ENCODE assay signal across 29 cellular contexts in genomic region chr12:57607958-57608663, GRCh38. TPM values are rescaled to one million over a fixed set of nuclear protein-coding genes. Genes with fewer than 3 reads are reported as not detected.
DNase-seq lines count a peak whose midpoint lies in the region; ATAC-seq and TF ChIP-seq lines count a peak whose summit lies in the region.
"Had no signal": no experiment of that assay in that cellular context is flagged by ENCODE, and none has a peak within 500 bp of the region (broad histone marks: within the 10 kb centered on the region; RNA-seq: fewer than 3 reads in every experiment).

No MANE protein-coding gene starts in this region.

- peak overlapping the region; percentile 4 for H3K4me3 Mint-ChIP-seq in CD4-positive, alpha-beta T cell
- H3K4me3 Mint-ChIP-seq: activated CD8-positive, alpha-beta memory T cell treated with anti-CD3 and anti-CD28 coated beads, Interleukin-2, amount 10 ng/mL, durations not matched to agents 7 days and 5 days; activated T-cell treated with anti-CD3 and anti-CD28 coated beads, Interleukin-2, amount 50 U/mL, for 4 hours; CD14-positive monocyte; T-helper 17 cell had no signal

- WGBS in gastroesophageal sphincter (ENCODE audit: low coverage in 1 of 2), 2 donors, result 14 to 38% methylated on average over 2 to 4 of the region's 12 CpGs

- DNase-seq in CD4-positive, alpha-beta T cell, result no peak
- DNase-seq in NCI-H82 (lab: John Stamatoyannopoulos, UW), result peak; percentile 87
- DNase-seq in cardiac septum (ENCODE audit: low spot score), result no peak
- DNase-seq: activated CD4-positive, alpha-beta T cell treated with anti-CD3 and anti-CD28 coated beads, Interleukin-2, amount 50 U/mL, for 4 hours; activated CD8-positive, alpha-beta memory T cell treated with anti-CD3 and anti-CD28 coated beads, Interleukin-2, amount 10 ng/mL, durations not matched to agents 7 days and 5 days; activated gamma-delta T cell; activated T-cell treated with anti-CD3 and anti-CD28 coated beads, Interleukin-2, amount 50 U/mL, for 4 hours; body of pancreas; DND-41; GOT3; NCI-H1105; NCI-H1930; NCI-H526 treated with DMSO at 0.1 percent for 48 hours; right lobe of liver; Right ventricle myocardium superior; stimulated activated CD4-positive, alpha-beta T cell treated with anti-CD3 and anti-CD28 coated beads, Interleukin-12 subunit alpha, Interleukin-12 subunit beta, amount 100 ng/mL, for 4 hours; stimulated activated CD4-positive, alpha-beta T cell treated with anti-CD3 and anti-CD28 coated beads, Interleukin-4, amount 100 ng/mL, for 1 hour; T-helper 17 cell had no signal

- no peaks in the 10 kb centered on the region for H3K9me3 Mint-ChIP-seq in CD4-positive, alpha-beta T cell
- H3K9me3 Mint-ChIP-seq: activated T-cell treated with anti-CD3 and anti-CD28 coated beads, Interleukin-2, amount 50 U/mL, for 4 hours had no signal

- H3K4me1 Mint-ChIP-seq in CD4-positive, alpha-beta T cell (ENCODE audit: low read depth), result peaks cover 43% of the 10 kb centered on the region

- no peak overlapping the region for H3K9ac ChIP-seq in skeletal muscle tissue (ENCODE audit: low read depth in 1 of 3, low read length in 3 of 3)

- TF ChIP-seq CTCF in CD4-positive, alpha-beta T cell (IDR thresholded peaks at IDR 0.05), result no peak
- no peak for TF ChIP-seq CTCF in gastroesophageal sphincter (IDR thresholded peaks at IDR 0.05)

- intact Hi-C loops in CD4-positive, alpha-beta T cell (cut with DNase I, micrococcal nuclease), result no loop called here
- intact Hi-C loops in cardiac septum (cut with DNase I), result no loop called here

- H3K36me3 Mint-ChIP-seq in CD4-positive, alpha-beta T cell (ENCODE audit: low read depth), result peaks cover 13% of the 10 kb centered on the region

- peaks cover 14% of the 10 kb centered on the region for H3K27me3 ChIP-seq in CD4-positive, alpha-beta T cell (ENCODE audit: control insufficient read depth, insufficient read depth, low read length)
- H3K27me3 ChIP-seq in gastroesophageal sphincter, result peaks cover 10% of the 10 kb centered on the region
- peaks cover 28 to 51% (median 51%) of the 10 kb centered on the region in 3 donors for H3K27me3 ChIP-seq in skeletal muscle tissue (ENCODE audit: control insufficient read depth in 3 of 3, insufficient read depth in 3 of 3, low read length in 3 of 3)
- H3K27me3 ChIP-seq: body of pancreas, tibial nerve had no signal

- TF ChIP-seq POLR2A in gastroesophageal sphincter (IDR thresholded peaks at IDR 0.05), result no peak

- no peak for TF ChIP-seq EP300 in gastroesophageal sphincter (IDR thresholded peaks at IDR 0.05)

- POLR2A ChIA-PET in CD4-positive, alpha-beta T cell (lab: Charles Lee), result no interaction called here

- ATAC-seq in CD4-positive, alpha-beta T cell (ENCODE audit: poor library complexity), result no peak
- ATAC-seq in gastroesophageal sphincter, result no peak
- no peak for ATAC-seq in GM19035 (IDR thresholded peaks at IDR 0.05; ENCODE audit: unreplicated experiment)
- no peak for ATAC-seq in GM21619 (IDR thresholded peaks at IDR 0.05; ENCODE audit: unreplicated experiment)
- ATAC-seq: activated CD4-positive, CD25-positive, alpha-beta regulatory T cell treated with anti-CD3 and anti-CD28 coated beads, Interleukin-2, amount 50 U/mL, for 24 hours; activated CD8-positive, alpha-beta memory T cell treated with anti-CD3 and anti-CD28 coated beads, Interleukin-2, amount 10 ng/mL, durations not matched to agents 7 days and 5 days; activated T-cell treated with anti-CD3 and anti-CD28 coated beads, Interleukin-2, amount 50 U/mL, for 4 hours; body of pancreas; right lobe of liver; T-helper 17 cell had no signal

- H3K27ac ChIP-seq in CD4-positive, alpha-beta T cell (ENCODE audit: low read depth, low read length), result no peak overlapping the region
- peak overlapping the region; percentile 91 to 99 (median 97) for H3K27ac ChIP-seq in gastroesophageal sphincter
- H3K27ac ChIP-seq in skeletal muscle tissue (ENCODE audit: low read depth, low read length), result peak overlapping the region; percentile 40
- H3K27ac ChIP-seq: body of pancreas, neutrophil, right lobe of liver had no signal

- no peaks in the 10 kb centered on the region for H3K9me3 ChIP-seq in CD4-positive, alpha-beta T cell (ENCODE audit: control insufficient read depth, low read length)
- no peaks in the 10 kb centered on the region for H3K9me3 ChIP-seq in gastroesophageal sphincter
- no peaks in the 10 kb centered on the region for H3K9me3 ChIP-seq in skeletal muscle tissue (ENCODE audit: control insufficient read depth in 3 of 3, low read length in 3 of 3)
- H3K9me3 ChIP-seq: body of pancreas, neutrophil, right lobe of liver, tibial nerve had no signal

- no peak overlapping the region for H3K27ac Mint-ChIP-seq in CD4-positive, alpha-beta T cell
- H3K27ac Mint-ChIP-seq: activated CD8-positive, alpha-beta memory T cell treated with anti-CD3 and anti-CD28 coated beads, Interleukin-2, amount 10 ng/mL, durations not matched to agents 7 days and 5 days; CD14-positive monocyte; T-helper 17 cell had no signal

- CTCF ChIA-PET in CD4-positive, alpha-beta T cell (lab: Charles Lee), result interaction anchor here (0.9 to 3.9 kb wide), 3 partner anchors 12 to 25 kb away, joined by 3 to 15 read pairs (median 6); partner anchors contain the start of gene B4GALNT1

- H3K27me3 Mint-ChIP-seq in CD4-positive, alpha-beta T cell, result peaks cover 20% of the 10 kb centered on the region

- H3K36me3 ChIP-seq in gastroesophageal sphincter (peaks cover 0 to 30% of the 10 kb centered on the region in 2 donors), skeletal muscle tissue (ENCODE audit: control insufficient read depth in 3 of 3, insufficient read depth in 3 of 3, low read length in 3 of 3) (peaks cover 0 to 3% (median 0%) of the 10 kb centered on the region in 3 donors)
- H3K36me3 ChIP-seq: neutrophil, right lobe of liver had no signal

- H3K4me1 ChIP-seq in gastroesophageal sphincter (peaks cover 0 to 95% (median 26%) of the 10 kb centered on the region in 3 donors), skeletal muscle tissue (ENCODE audit: control insufficient read depth in 3 of 3, insufficient read depth in 3 of 3, low read length in 3 of 3) (peaks cover 26 to 30% (median 26%) of the 10 kb centered on the region in 3 donors)

- H3K4me3 ChIP-seq in gastroesophageal sphincter (no peak overlapping the region), skeletal muscle tissue (ENCODE audit: low read length in 3 of 3) (no peak overlapping the region)
- H3K4me3 ChIP-seq: body of pancreas, right lobe of liver had no signal

RNA-seq across cellular contexts. Expression of gene ARHGEF25, which starts 3.1 kb away (rescaled TPM):
- under 1 TPM; 0.25 to 0.27 TPM for total RNA-seq in CD4-positive, alpha-beta T cell
- total RNA-seq in gastroesophageal sphincter, result 100 to 1,000 TPM; 116 to 140 (median 128) TPM
- 23.0 TPM for total RNA-seq in skeletal muscle tissue
- total RNA-seq in cardiac septum, result 15.0 TPM

RNA-seq across cellular contexts. Expression of gene DTX3, which starts 3.5 kb away (rescaled TPM):
- total RNA-seq in CD4-positive, alpha-beta T cell, result 10 to 100 TPM; 28.6 to 29.4 TPM
- 10 to 100 TPM; 34.6 to 70.2 (median 53.2) TPM for total RNA-seq in gastroesophageal sphincter
- total RNA-seq in skeletal muscle tissue, result 7.8 TPM
- total RNA-seq in cardiac septum, result 31.0 TPM

RNA-seq across cellular contexts. Expression of gene PIP4K2C, which starts 17.1 kb away (rescaled TPM):
- total RNA-seq in CD4-positive, alpha-beta T cell, result 10 to 100 TPM; 15.1 to 17.3 TPM
- total RNA-seq in gastroesophageal sphincter (10 to 100 TPM; 21.7 to 38.7 (median 33.1) TPM), skeletal muscle tissue (5.7 TPM), cardiac septum (17.9 TPM)

RNA-seq across cellular contexts. Expression of gene B4GALNT1, which starts 24.9 kb away (rescaled TPM):
- total RNA-seq in CD4-positive, alpha-beta T cell, result not detected
- total RNA-seq in gastroesophageal sphincter (10 to 100 TPM in 1 of 4 donors, 1 to 10 TPM in 3; 2.3 to 10.1 (median 5.0) TPM), skeletal muscle tissue (3.1 TPM), cardiac septum (11.1 TPM)
- total RNA-seq: T-helper 17 cell had no signal

RNA-seq across cellular contexts. Expression of gene KIF5A, which starts 58.3 kb away (rescaled TPM):
- total RNA-seq in CD4-positive, alpha-beta T cell, result under 1 TPM; 0.39 to 0.47 TPM
- total RNA-seq in gastroesophageal sphincter (1 to 10 TPM in 3 of 4 donors, under 1 TPM in 1; 0.89 to 4.7 (median 1.6) TPM), skeletal muscle tissue (under 0.01 TPM), cardiac septum (0.22 TPM)
- total RNA-seq: HT1080, mesenteric fat pad, myocyte had no signal

Comparison
In these comparisons a context has a peak if more than half of its experiments do, and no peak if none do; other contexts are left out.
1. RNA of gene ARHGEF25, which starts 3.1 kb away (total RNA-seq): 116 to 140 TPM in gastroesophageal sphincter, 23.0 TPM in skeletal muscle tissue (single experiment) and 15.0 TPM in cardiac septum (single experiment); 0.25 to 0.27 TPM in CD4-positive, alpha-beta T cell; every median in the first group is over 10 times any median in the second.